Comparison of ENCODE assay signal across 1 cellular context in the genomic region with DNA sequence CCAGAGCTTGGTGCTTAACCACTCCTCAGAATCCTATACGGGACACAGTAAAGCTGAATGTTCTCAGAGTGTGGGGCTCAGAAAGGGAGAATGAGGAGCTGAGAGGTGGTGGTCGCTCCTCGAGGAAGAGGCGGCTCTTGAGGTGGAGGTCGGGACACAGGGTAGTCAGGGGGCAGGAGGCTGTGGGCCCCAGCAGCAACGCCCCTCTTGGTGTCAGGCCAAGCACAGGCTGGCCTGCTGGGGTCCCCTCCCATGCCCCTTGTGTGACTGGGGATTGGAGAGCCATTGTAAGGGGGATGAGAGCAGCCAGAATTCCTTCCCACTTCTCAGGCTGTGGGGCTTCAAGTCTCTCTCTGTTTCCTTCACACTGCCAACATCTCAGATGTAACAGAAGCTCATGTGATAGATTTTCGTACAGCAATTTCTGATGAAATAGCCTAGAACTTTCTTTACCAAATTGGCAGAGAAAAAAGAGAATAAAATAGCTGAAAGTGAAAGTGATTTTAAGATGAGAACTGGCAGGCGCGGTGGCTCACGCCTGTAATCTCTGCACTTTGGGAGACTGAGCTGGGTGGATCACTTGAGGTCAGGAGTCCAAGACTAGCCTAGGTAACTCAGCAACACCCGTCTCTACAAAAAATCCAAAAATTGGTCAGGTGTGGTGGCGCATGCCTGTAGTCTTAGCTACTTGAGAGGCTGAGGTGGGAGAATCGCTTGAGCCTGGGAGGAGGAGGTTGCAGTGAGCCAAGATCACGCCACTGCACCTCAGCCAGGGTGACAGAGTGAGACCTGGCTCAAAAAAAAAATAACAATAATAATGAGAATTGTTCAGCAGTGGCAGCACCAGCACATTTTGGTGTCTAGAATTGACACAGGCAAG.
TF ChIP-seq lines count a peak whose summit lies in the region.

No MANE protein-coding gene starts in this region.

TF ChIP-seq in GM12878, 131 proteins besides CTCF, POLR2A, EP300 and RAD21:
- TF ChIP-seq BACH1 (IDR thresholded peaks at IDR 0.05; ENCODE audit: borderline replicate concordance): no peak
- no peak for TF ChIP-seq ZSCAN29 (IDR thresholded peaks at IDR 0.05)
- TF ChIP-seq, protein P1, sequence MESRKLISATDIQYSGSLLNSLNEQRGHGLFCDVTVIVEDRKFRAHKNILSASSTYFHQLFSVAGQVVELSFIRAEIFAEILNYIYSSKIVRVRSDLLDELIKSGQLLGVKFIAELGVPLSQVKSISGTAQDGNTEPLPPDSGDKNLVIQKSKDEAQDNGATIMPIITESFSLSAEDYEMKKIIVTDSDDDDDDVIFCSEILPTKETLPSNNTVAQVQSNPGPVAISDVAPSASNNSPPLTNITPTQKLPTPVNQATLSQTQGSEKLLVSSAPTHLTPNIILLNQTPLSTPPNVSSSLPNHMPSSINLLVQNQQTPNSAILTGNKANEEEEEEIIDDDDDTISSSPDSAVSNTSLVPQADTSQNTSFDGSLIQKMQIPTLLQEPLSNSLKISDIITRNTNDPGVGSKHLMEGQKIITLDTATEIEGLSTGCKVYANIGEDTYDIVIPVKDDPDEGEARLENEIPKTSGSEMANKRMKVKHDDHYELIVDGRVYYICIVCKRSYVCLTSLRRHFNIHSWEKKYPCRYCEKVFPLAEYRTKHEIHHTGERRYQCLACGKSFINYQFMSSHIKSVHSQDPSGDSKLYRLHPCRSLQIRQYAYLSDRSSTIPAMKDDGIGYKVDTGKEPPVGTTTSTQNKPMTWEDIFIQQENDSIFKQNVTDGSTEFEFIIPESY (IDR thresholded peaks at IDR 0.05): no peak
- TF ChIP-seq RCOR1 (conservative IDR thresholded peaks at IDR 0.05; ENCODE audit: low read depth, low read length): no peak
- TF ChIP-seq PAX8 (IDR thresholded peaks at IDR 0.05): no peak
- no peak for TF ChIP-seq BCL11A (IDR thresholded peaks at IDR 0.05; ENCODE audit: low read depth, low read length)
- TF ChIP-seq JUND (IDR thresholded peaks at IDR 0.05; ENCODE audit: low read depth, low read length): no peak
- TF ChIP-seq ZBED1 (IDR thresholded peaks at IDR 0.05; ENCODE audit: borderline replicate concordance): no peak
- TF ChIP-seq, protein P2, sequence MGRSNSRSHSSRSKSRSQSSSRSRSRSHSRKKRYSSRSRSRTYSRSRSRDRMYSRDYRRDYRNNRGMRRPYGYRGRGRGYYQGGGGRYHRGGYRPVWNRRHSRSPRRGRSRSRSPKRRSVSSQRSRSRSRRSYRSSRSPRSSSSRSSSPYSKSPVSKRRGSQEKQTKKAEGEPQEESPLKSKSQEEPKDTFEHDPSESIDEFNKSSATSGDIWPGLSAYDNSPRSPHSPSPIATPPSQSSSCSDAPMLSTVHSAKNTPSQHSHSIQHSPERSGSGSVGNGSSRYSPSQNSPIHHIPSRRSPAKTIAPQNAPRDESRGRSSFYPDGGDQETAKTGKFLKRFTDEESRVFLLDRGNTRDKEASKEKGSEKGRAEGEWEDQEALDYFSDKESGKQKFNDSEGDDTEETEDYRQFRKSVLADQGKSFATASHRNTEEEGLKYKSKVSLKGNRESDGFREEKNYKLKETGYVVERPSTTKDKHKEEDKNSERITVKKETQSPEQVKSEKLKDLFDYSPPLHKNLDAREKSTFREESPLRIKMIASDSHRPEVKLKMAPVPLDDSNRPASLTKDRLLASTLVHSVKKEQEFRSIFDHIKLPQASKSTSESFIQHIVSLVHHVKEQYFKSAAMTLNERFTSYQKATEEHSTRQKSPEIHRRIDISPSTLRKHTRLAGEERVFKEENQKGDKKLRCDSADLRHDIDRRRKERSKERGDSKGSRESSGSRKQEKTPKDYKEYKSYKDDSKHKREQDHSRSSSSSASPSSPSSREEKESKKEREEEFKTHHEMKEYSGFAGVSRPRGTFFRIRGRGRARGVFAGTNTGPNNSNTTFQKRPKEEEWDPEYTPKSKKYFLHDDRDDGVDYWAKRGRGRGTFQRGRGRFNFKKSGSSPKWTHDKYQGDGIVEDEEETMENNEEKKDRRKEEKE (IDR thresholded peaks at IDR 0.05): no peak
- TF ChIP-seq ZNF384 (IDR thresholded peaks at IDR 0.05; ENCODE audit: borderline replicate concordance, low read depth, low read length): no peak
- no peak for TF ChIP-seq SREBF2 (IDR thresholded peaks at IDR 0.05; ENCODE audit: low read length)
- TF ChIP-seq MTA2 (IDR thresholded peaks at IDR 0.05; ENCODE audit: low read depth): no peak
- TF ChIP-seq, protein P3, sequence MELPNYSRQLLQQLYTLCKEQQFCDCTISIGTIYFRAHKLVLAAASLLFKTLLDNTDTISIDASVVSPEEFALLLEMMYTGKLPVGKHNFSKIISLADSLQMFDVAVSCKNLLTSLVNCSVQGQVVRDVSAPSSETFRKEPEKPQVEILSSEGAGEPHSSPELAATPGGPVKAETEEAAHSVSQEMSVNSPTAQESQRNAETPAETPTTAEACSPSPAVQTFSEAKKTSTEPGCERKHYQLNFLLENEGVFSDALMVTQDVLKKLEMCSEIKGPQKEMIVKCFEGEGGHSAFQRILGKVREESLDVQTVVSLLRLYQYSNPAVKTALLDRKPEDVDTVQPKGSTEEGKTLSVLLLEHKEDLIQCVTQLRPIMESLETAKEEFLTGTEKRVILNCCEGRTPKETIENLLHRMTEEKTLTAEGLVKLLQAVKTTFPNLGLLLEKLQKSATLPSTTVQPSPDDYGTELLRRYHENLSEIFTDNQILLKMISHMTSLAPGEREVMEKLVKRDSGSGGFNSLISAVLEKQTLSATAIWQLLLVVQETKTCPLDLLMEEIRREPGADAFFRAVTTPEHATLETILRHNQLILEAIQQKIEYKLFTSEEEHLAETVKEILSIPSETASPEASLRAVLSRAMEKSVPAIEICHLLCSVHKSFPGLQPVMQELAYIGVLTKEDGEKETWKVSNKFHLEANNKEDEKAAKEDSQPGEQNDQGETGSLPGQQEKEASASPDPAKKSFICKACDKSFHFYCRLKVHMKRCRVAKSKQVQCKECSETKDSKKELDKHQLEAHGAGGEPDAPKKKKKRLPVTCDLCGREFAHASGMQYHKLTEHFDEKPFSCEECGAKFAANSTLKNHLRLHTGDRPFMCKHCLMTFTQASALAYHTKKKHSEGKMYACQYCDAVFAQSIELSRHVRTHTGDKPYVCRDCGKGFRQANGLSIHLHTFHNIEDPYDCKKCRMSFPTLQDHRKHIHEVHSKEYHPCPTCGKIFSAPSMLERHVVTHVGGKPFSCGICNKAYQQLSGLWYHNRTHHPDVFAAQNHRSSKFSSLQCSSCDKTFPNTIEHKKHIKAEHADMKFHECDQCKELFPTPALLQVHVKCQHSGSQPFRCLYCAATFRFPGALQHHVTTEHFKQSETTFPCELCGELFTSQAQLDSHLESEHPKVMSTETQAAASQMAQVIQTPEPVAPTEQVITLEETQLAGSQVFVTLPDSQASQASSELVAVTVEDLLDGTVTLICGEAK (IDR thresholded peaks at IDR 0.05; ENCODE audit: borderline replicate concordance): no peak
- TF ChIP-seq SUZ12 (IDR thresholded peaks at IDR 0.05; ENCODE audit: unreplicated experiment): no peak
TF ChIP-seq in GM12878: peak in this region for 0.
